Comparison of ENCODE assay signal across 8 cellular contexts in genomic region chr7:40551685-40552576, GRCh38.
DNase-seq lines count a peak whose midpoint lies in the region; ATAC-seq and TF ChIP-seq lines count a peak whose summit lies in the region.

No MANE protein-coding gene starts in this region.

- ATAC-seq in GM21515 (IDR thresholded peaks at IDR 0.05; ENCODE audit: unreplicated experiment), result peak; percentile 60
- ATAC-seq in central memory CD8-positive, alpha-beta T cell (replicated peaks; ENCODE audit: extremely low read depth, poor library complexity, severe bottlenecking), result peak; percentile 28
- ATAC-seq in sciatic nerve, result peak; percentile 46

- H3K36me3 ChIP-seq in tibial artery, result no peaks in the 10 kb centered on the region

- TF ChIP-seq CTCF in Calu3 (IDR thresholded peaks at IDR 0.05; ENCODE audit: unreplicated experiment) (no peak), tibial artery (IDR thresholded peaks at IDR 0.05) (no peak)

- no peak overlapping the region for H3K4me3 Mint-ChIP-seq in central memory CD8-positive, alpha-beta T cell
- no peak overlapping the region for H3K4me3 Mint-ChIP-seq in Calu3 (ENCODE audit: low read depth, unreplicated experiment)

- H3K9me3 Mint-ChIP-seq in central memory CD8-positive, alpha-beta T cell, result peaks cover 13% of the 10 kb centered on the region
- H3K9me3 Mint-ChIP-seq in Calu3 (ENCODE audit: low read depth, unreplicated experiment), result no peaks in the 10 kb centered on the region

- no peaks in the 10 kb centered on the region for H3K27me3 Mint-ChIP-seq in central memory CD8-positive, alpha-beta T cell
- no peaks in the 10 kb centered on the region for H3K27me3 Mint-ChIP-seq in Calu3 (ENCODE audit: unreplicated experiment)

- BruUV-seq in Calu3 (replicated peaks; lab: Mats Ljungman, UMichigan), result no TSS peak

- no peak overlapping the region for H3K4me3 ChIP-seq in tibial artery

- no peaks in the 10 kb centered on the region for H3K9me3 ChIP-seq in tibial artery

- H3K4me1 ChIP-seq in tibial artery, result peaks cover 0 to 28% (median 3%) of the 10 kb centered on the region in 4 donors

- no peak overlapping the region for H3K27ac ChIP-seq in tibial artery

- in situ Hi-C loops in Caki2 (cut with HindIII; ENCODE audit: low pct_unique_long_range_greater_than_20kb, low sequenced_read_pairs), result no loop called here

- DNase-seq in Caki2 (ENCODE audit: low read depth) (peak; percentile 6), HS-5 (ENCODE audit: low read depth) (peak; percentile 82), sciatic nerve (ENCODE audit: low spot score) (no peak), NCI-H1694 treated with DMSO at 0.1 percent for 48 hours (lab: John Stamatoyannopoulos, UW) (no peak), Calu3 (no peak), tibial artery (no peak)
- DNase-seq in central memory CD8-positive, alpha-beta T cell (ENCODE audit: low spot score in 2 of 2), result no peak

- no peaks in the 10 kb centered on the region for H3K27me3 ChIP-seq in tibial artery

- H3K36me3 Mint-ChIP-seq in central memory CD8-positive, alpha-beta T cell (ENCODE audit: insufficient read depth), result no peaks in the 10 kb centered on the region
- no peaks in the 10 kb centered on the region for H3K36me3 Mint-ChIP-seq in Calu3 (ENCODE audit: insufficient read depth, unreplicated experiment)

- CTCF ChIA-PET in Calu3 (lab: Charles Lee), result no interaction called here

- no peaks in the 10 kb centered on the region for H3K4me1 Mint-ChIP-seq in central memory CD8-positive, alpha-beta T cell
- H3K4me1 Mint-ChIP-seq in Calu3 (ENCODE audit: low read depth, unreplicated experiment), result no peaks in the 10 kb centered on the region

- intact Hi-C loops in sciatic nerve (cut with DNase I) (no loop called here), Calu3 (cut with micrococcal nuclease; ENCODE audit: unreplicated experiment) (no loop called here), tibial artery (cut with DNase I; ENCODE audit: low total_unique reads) (no loop called here)

- H3K27ac Mint-ChIP-seq in central memory CD8-positive, alpha-beta T cell (ENCODE audit: low read depth), result no peak overlapping the region
- H3K27ac Mint-ChIP-seq in Calu3 (ENCODE audit: unreplicated experiment), result no peak overlapping the region

Comparison
In these comparisons a context has a peak if more than half of its experiments do, and no peak if none do; other contexts are left out.
1. DNase-seq: peak in Caki2 (single experiment) and HS-5 (single experiment); none in central memory CD8-positive, alpha-beta T cell (0 of 2), sciatic nerve (single experiment), NCI-H1694 treated with DMSO at 0.1 percent for 48 hours (single experiment), Calu3 (single experiment) and tibial artery (0 of 2).
2. Peak in every context shown above with its lines, with median percentiles within 50 percentile points of each other: ATAC-seq.